2 cellular contexts compared by ENCODE assay signal in genomic region chr4:185716008-185716976, GRCh38.
TF ChIP-seq lines count a peak whose summit lies in the region.

No MANE protein-coding gene starts in this region.

TF ChIP-seq in liver, 16 proteins besides CTCF, POLR2A, EP300 and RAD21:
- TF ChIP-seq, protein P1, sequence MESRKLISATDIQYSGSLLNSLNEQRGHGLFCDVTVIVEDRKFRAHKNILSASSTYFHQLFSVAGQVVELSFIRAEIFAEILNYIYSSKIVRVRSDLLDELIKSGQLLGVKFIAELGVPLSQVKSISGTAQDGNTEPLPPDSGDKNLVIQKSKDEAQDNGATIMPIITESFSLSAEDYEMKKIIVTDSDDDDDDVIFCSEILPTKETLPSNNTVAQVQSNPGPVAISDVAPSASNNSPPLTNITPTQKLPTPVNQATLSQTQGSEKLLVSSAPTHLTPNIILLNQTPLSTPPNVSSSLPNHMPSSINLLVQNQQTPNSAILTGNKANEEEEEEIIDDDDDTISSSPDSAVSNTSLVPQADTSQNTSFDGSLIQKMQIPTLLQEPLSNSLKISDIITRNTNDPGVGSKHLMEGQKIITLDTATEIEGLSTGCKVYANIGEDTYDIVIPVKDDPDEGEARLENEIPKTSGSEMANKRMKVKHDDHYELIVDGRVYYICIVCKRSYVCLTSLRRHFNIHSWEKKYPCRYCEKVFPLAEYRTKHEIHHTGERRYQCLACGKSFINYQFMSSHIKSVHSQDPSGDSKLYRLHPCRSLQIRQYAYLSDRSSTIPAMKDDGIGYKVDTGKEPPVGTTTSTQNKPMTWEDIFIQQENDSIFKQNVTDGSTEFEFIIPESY (IDR thresholded peaks at IDR 0.05): no peak
- no peak for TF ChIP-seq SP1 (IDR thresholded peaks at IDR 0.05)
- TF ChIP-seq, protein P2, sequence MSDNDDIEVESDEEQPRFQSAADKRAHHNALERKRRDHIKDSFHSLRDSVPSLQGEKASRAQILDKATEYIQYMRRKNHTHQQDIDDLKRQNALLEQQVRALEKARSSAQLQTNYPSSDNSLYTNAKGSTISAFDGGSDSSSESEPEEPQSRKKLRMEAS (IDR thresholded peaks at IDR 0.05): no peak
- TF ChIP-seq FOXA1 (IDR thresholded peaks at IDR 0.05): no peak
- no peak for TF ChIP-seq YY1 (IDR thresholded peaks at IDR 0.05)
- TF ChIP-seq GABPA (IDR thresholded peaks at IDR 0.05 in 1 of 2, conservative IDR thresholded peaks at IDR 0.05 in 1 of 2): no peak
- no peak for TF ChIP-seq TAF1 (conservative IDR thresholded peaks at IDR 0.05)
- no peak for TF ChIP-seq RXRA (IDR thresholded peaks at IDR 0.05)
- no peak for TF ChIP-seq FOXA2 (IDR thresholded peaks at IDR 0.05)

TF ChIP-seq in HepG2, 621 proteins besides CTCF, POLR2A, EP300 and RAD21 (continued from another document):
- TF ChIP-seq, protein P3, sequence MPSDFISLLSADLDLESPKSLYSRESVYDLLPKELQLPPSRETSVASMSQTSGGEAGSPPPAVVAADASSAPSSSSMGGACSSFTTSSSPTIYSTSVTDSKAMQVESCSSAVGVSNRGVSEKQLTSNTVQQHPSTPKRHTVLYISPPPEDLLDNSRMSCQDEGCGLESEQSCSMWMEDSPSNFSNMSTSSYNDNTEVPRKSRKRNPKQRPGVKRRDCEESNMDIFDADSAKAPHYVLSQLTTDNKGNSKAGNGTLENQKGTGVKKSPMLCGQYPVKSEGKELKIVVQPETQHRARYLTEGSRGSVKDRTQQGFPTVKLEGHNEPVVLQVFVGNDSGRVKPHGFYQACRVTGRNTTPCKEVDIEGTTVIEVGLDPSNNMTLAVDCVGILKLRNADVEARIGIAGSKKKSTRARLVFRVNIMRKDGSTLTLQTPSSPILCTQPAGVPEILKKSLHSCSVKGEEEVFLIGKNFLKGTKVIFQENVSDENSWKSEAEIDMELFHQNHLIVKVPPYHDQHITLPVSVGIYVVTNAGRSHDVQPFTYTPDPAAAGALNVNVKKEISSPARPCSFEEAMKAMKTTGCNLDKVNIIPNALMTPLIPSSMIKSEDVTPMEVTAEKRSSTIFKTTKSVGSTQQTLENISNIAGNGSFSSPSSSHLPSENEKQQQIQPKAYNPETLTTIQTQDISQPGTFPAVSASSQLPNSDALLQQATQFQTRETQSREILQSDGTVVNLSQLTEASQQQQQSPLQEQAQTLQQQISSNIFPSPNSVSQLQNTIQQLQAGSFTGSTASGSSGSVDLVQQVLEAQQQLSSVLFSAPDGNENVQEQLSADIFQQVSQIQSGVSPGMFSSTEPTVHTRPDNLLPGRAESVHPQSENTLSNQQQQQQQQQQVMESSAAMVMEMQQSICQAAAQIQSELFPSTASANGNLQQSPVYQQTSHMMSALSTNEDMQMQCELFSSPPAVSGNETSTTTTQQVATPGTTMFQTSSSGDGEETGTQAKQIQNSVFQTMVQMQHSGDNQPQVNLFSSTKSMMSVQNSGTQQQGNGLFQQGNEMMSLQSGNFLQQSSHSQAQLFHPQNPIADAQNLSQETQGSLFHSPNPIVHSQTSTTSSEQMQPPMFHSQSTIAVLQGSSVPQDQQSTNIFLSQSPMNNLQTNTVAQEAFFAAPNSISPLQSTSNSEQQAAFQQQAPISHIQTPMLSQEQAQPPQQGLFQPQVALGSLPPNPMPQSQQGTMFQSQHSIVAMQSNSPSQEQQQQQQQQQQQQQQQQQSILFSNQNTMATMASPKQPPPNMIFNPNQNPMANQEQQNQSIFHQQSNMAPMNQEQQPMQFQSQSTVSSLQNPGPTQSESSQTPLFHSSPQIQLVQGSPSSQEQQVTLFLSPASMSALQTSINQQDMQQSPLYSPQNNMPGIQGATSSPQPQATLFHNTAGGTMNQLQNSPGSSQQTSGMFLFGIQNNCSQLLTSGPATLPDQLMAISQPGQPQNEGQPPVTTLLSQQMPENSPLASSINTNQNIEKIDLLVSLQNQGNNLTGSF (CRISPR knock-in tag; IDR thresholded peaks at IDR 0.05): no peak
- TF ChIP-seq ZGPAT (CRISPR knock-in tag; IDR thresholded peaks at IDR 0.05) (no peak), ZNF44 (CRISPR knock-in tag; IDR thresholded peaks at IDR 0.05) (no peak), ZNF343 (CRISPR knock-in tag; IDR thresholded peaks at IDR 0.05) (no peak), RXRA (CRISPR knock-in tag; IDR thresholded peaks at IDR 0.05) (no peak)
